In the genomic region with DNA sequence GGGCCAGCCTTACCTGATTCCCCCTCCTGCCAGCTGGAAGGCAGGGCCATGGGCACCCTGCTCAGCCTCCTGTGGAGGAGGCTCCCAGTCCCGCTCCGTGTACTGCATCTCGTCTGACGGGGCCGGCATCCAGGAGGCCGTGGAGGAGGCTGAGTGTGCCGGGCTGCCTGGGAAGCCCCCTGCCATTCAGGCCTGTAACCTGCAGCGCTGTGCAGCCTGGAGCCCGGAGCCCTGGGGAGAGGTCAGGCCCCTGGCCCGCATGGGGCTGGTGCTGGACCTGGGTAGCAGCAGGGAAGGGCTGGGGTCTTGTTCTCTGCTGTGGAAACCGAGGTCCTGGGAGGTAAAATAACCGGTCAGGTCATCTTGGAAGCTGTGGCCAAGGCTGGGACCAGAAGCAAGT, we compare ENCODE assay signal across 2 cellular contexts.
TF ChIP-seq lines count a peak whose summit lies in the region.

No MANE protein-coding gene starts in this region.

TF ChIP-seq in IMR-90, 13 proteins besides CTCF, POLR2A, EP300 and RAD21:
- no peak for TF ChIP-seq BHLHE40 (IDR thresholded peaks at IDR 0.05; ENCODE audit: low read depth, low read length)
- no peak for TF ChIP-seq MXI1 (IDR thresholded peaks at IDR 0.05; ENCODE audit: borderline replicate concordance, low read depth, low read length)
- TF ChIP-seq, protein P1, sequence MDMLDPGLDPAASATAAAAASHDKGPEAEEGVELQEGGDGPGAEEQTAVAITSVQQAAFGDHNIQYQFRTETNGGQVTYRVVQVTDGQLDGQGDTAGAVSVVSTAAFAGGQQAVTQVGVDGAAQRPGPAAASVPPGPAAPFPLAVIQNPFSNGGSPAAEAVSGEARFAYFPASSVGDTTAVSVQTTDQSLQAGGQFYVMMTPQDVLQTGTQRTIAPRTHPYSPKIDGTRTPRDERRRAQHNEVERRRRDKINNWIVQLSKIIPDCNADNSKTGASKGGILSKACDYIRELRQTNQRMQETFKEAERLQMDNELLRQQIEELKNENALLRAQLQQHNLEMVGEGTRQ (IDR thresholded peaks at IDR 0.05; ENCODE audit: low read depth, low read length): no peak
- no peak for TF ChIP-seq RCOR1 (IDR thresholded peaks at IDR 0.05; ENCODE audit: insufficient replicate concordance, low read length)
- no peak for TF ChIP-seq MAFK (IDR thresholded peaks at IDR 0.05; ENCODE audit: low read depth, low read length)
- TF ChIP-seq MAZ (IDR thresholded peaks at IDR 0.05; ENCODE audit: borderline replicate concordance, low read depth, low read length): no peak
- no peak for TF ChIP-seq CEBPB (IDR thresholded peaks at IDR 0.05; ENCODE audit: low read depth, low read length)
- no peak for TF ChIP-seq FOS (IDR thresholded peaks at IDR 0.05; ENCODE audit: low read depth, low read length)
- TF ChIP-seq, protein P2, sequence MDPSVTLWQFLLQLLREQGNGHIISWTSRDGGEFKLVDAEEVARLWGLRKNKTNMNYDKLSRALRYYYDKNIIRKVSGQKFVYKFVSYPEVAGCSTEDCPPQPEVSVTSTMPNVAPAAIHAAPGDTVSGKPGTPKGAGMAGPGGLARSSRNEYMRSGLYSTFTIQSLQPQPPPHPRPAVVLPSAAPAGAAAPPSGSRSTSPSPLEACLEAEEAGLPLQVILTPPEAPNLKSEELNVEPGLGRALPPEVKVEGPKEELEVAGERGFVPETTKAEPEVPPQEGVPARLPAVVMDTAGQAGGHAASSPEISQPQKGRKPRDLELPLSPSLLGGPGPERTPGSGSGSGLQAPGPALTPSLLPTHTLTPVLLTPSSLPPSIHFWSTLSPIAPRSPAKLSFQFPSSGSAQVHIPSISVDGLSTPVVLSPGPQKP (IDR thresholded peaks at IDR 0.05; ENCODE audit: borderline replicate concordance, low read depth, low read length): no peak
- TF ChIP-seq RFX5 (IDR thresholded peaks at IDR 0.05; ENCODE audit: low read depth, low read length): no peak
- no peak for TF ChIP-seq NFE2L2 (IDR thresholded peaks at IDR 0.05; ENCODE audit: low read depth, low read length)
- TF ChIP-seq SMC3 (IDR thresholded peaks at IDR 0.05; ENCODE audit: low read depth, low read length): no peak
- no peak for TF ChIP-seq CHD1 (IDR thresholded peaks at IDR 0.05; ENCODE audit: low read depth, low read length)

TF ChIP-seq in HepG2, 621 proteins besides CTCF, POLR2A, EP300 and RAD21:
- TF ChIP-seq FOSL1 (CRISPR knock-in tag; IDR thresholded peaks at IDR 0.05; ENCODE audit: borderline replicate concordance) (no peak), HMG20B (CRISPR knock-in tag; conservative IDR thresholded peaks at IDR 0.05) (no peak), RBAK (CRISPR knock-in tag; IDR thresholded peaks at IDR 0.05) (no peak)
- TF ChIP-seq, protein P3, sequence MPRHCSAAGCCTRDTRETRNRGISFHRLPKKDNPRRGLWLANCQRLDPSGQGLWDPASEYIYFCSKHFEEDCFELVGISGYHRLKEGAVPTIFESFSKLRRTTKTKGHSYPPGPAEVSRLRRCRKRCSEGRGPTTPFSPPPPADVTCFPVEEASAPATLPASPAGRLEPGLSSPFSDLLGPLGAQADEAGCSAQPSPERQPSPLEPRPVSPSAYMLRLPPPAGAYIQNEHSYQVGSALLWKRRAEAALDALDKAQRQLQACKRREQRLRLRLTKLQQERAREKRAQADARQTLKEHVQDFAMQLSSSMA (CRISPR knock-in tag; IDR thresholded peaks at IDR 0.05): no peak
